In genomic region chr4:158796370-158797140, GRCh38 we compare ENCODE assay signal across 19 cellular contexts. TPM values are rescaled to one million over a fixed set of nuclear protein-coding genes. Genes with fewer than 3 reads are reported as not detected.
DNase-seq lines count a peak whose midpoint lies in the region; ATAC-seq lines count a peak whose summit lies in the region.
"Had no signal": no experiment of that assay in that cellular context is flagged by ENCODE, and none has a peak within 500 bp of the region (broad histone marks: within the 10 kb centered on the region; RNA-seq: fewer than 3 reads in every experiment).

No MANE protein-coding gene starts in this region.

- no peaks in the 10 kb centered on the region for H3K9me3 Mint-ChIP-seq in activated CD4-positive, alpha-beta T cell treated with anti-CD3 and anti-CD28 coated beads for 36 hours (ENCODE audit: low read depth)
- H3K9me3 Mint-ChIP-seq: endodermal cell, H9 had no signal

- peak overlapping the region; percentile 8 for H3K4me3 ChIP-seq in adipocyte (ENCODE audit: low read length)
- no peak overlapping the region for H3K4me3 ChIP-seq in skeletal muscle tissue (ENCODE audit: low read length in 3 of 3)
- H3K4me3 ChIP-seq: right atrium auricular region, SJSA1 had no signal

- H3K9ac ChIP-seq in adipocyte (ENCODE audit: low read length): peak overlapping the region; percentile 19
- H3K9ac ChIP-seq in skeletal muscle tissue (ENCODE audit: low read depth in 1 of 3, low read length in 3 of 3): no peak overlapping the region

- H3K27ac Mint-ChIP-seq in activated CD4-positive, alpha-beta T cell treated with anti-CD3 and anti-CD28 coated beads for 36 hours: no peak overlapping the region
- H3K27ac Mint-ChIP-seq: endodermal cell, naive B cell had no signal

- intact Hi-C loops in activated CD4-positive, alpha-beta T cell treated with anti-CD3 and anti-CD28 coated beads for 36 hours (cut with DNase I, micrococcal nuclease): no loop called here

- H3K36me3 ChIP-seq in adipocyte (ENCODE audit: control insufficient read depth, insufficient read depth, low read length, severe bottlenecking): no peaks in the 10 kb centered on the region
- H3K36me3 ChIP-seq in skeletal muscle tissue (ENCODE audit: control insufficient read depth in 3 of 3, insufficient read depth in 3 of 3, low read length in 3 of 3): no peaks in the 10 kb centered on the region
- H3K36me3 ChIP-seq: right atrium auricular region, SJSA1 had no signal

- no peaks in the 10 kb centered on the region for H3K36me3 Mint-ChIP-seq in activated CD4-positive, alpha-beta T cell treated with anti-CD3 and anti-CD28 coated beads for 36 hours (ENCODE audit: low read depth)
- H3K36me3 Mint-ChIP-seq: naive B cell had no signal

- H3K4me1 Mint-ChIP-seq in activated CD4-positive, alpha-beta T cell treated with anti-CD3 and anti-CD28 coated beads for 36 hours: peaks cover 4% of the 10 kb centered on the region
- H3K4me1 Mint-ChIP-seq: naive B cell had no signal

- CTCF ChIA-PET in activated CD4-positive, alpha-beta T cell treated with anti-CD3 and anti-CD28 coated beads for 36 hours (lab: Charles Lee): interaction anchor here (0.6 to 1.3 kb wide), 4 partner anchors 8 to 465 kb away, joined by 3 read pairs; no protein-coding TSS in a partner anchor

- no peaks in the 10 kb centered on the region for H3K27me3 ChIP-seq in adipocyte (replicated peaks; ENCODE audit: control insufficient read depth, insufficient read depth, low read length)
- H3K27me3 ChIP-seq in skeletal muscle tissue (ENCODE audit: control insufficient read depth in 3 of 3, insufficient read depth in 3 of 3, low read length in 3 of 3): no peaks in the 10 kb centered on the region
- H3K27me3 ChIP-seq: right atrium auricular region, SJSA1 had no signal

- H3K9me3 ChIP-seq in adipocyte (ENCODE audit: control insufficient read depth, low read length): no peaks in the 10 kb centered on the region
- no peaks in the 10 kb centered on the region for H3K9me3 ChIP-seq in skeletal muscle tissue (ENCODE audit: control insufficient read depth in 3 of 3, low read length in 3 of 3)
- H3K9me3 ChIP-seq: right atrium auricular region, SJSA1 had no signal

- peak overlapping the region; percentile 33 for H3K27ac ChIP-seq in skeletal muscle tissue (ENCODE audit: low read depth, low read length)
- H3K27ac ChIP-seq: 22Rv1, right atrium auricular region, SJSA1 had no signal

- POLR2A ChIA-PET in activated CD4-positive, alpha-beta T cell treated with anti-CD3 and anti-CD28 coated beads for 36 hours (lab: Charles Lee): no interaction called here

- peak; percentile 15 for DNase-seq in activated CD4-positive, alpha-beta T cell treated with anti-CD3 and anti-CD28 coated beads for 36 hours
- no peak for DNase-seq in activated CD4-positive, alpha-beta T cell treated with anti-CD3 and anti-CD28 coated beads, Interleukin-2, amount 50 U/mL, for 48 hours
- DNase-seq in adipocyte (ENCODE audit: low read depth) (no peak), foreskin melanocyte (peak; percentile 83), NCI-H2227 treated with DMSO at 0.1 percent for 48 hours (lab: John Stamatoyannopoulos, UW) (no peak)
- DNase-seq in stimulated activated CD8-positive, alpha-beta memory T cell treated with anti-CD3 and anti-CD28 coated beads, Interleukin-4, amount 100 ng/mL, for 48 hours: no peak
- DNase-seq: activated gamma-delta T cell treated with Interleukin-2 at 50 U/mL for 16 hours; COR-L47; endodermal cell; H9; kidney glomerular epithelial cell; naive B cell; NCI-H2171 treated with DMSO at 0.1 percent for 48 hours; stimulated activated naive CD4-positive, alpha-beta T cell had no signal

- peak; percentile 53 for ATAC-seq in activated CD4-positive, alpha-beta T cell treated with anti-CD3 and anti-CD28 coated beads for 36 hours
- ATAC-seq in HG02763 (IDR thresholded peaks at IDR 0.05; ENCODE audit: unreplicated experiment): no peak

- peaks cover 27% of the 10 kb centered on the region for H3K4me1 ChIP-seq in adipocyte (ENCODE audit: control insufficient read depth, insufficient read depth, low read length)
- peaks cover 14 to 36% (median 28%) of the 10 kb centered on the region in 3 donors for H3K4me1 ChIP-seq in skeletal muscle tissue (ENCODE audit: control insufficient read depth in 3 of 3, insufficient read depth in 3 of 3, low read length in 3 of 3)

- no peak overlapping the region for H3K4me3 Mint-ChIP-seq in activated CD4-positive, alpha-beta T cell treated with anti-CD3 and anti-CD28 coated beads for 36 hours
- H3K4me3 Mint-ChIP-seq: endodermal cell, H9, naive B cell had no signal

- no peaks in the 10 kb centered on the region for H3K27me3 Mint-ChIP-seq in activated CD4-positive, alpha-beta T cell treated with anti-CD3 and anti-CD28 coated beads for 36 hours

RNA-seq across cellular contexts. Expression of gene FNIP2, which starts 27.7 kb away (rescaled TPM):
- 10 to 100 TPM; 11.6 to 13.0 TPM for total RNA-seq in activated CD4-positive, alpha-beta T cell treated with anti-CD3 and anti-CD28 coated beads for 36 hours
- total RNA-seq in skeletal muscle tissue: 21.4 TPM

Comparison
In these comparisons a context has a peak if more than half of its experiments do, and no peak if none do; other contexts are left out.
1. DNase-seq: peak in activated CD4-positive, alpha-beta T cell treated with anti-CD3 and anti-CD28 coated beads for 36 hours (single experiment) and foreskin melanocyte (single experiment); none in activated CD4-positive, alpha-beta T cell treated with anti-CD3 and anti-CD28 coated beads, Interleukin-2, amount 50 U/mL, for 48 hours (0 of 2), adipocyte (single experiment), NCI-H2227 treated with DMSO at 0.1 percent for 48 hours (single experiment) and stimulated activated CD8-positive, alpha-beta memory T cell treated with anti-CD3 and anti-CD28 coated beads, Interleukin-4, amount 100 ng/mL, for 48 hours (single experiment).